23 cellular contexts compared by ENCODE assay signal in the genomic region with DNA sequence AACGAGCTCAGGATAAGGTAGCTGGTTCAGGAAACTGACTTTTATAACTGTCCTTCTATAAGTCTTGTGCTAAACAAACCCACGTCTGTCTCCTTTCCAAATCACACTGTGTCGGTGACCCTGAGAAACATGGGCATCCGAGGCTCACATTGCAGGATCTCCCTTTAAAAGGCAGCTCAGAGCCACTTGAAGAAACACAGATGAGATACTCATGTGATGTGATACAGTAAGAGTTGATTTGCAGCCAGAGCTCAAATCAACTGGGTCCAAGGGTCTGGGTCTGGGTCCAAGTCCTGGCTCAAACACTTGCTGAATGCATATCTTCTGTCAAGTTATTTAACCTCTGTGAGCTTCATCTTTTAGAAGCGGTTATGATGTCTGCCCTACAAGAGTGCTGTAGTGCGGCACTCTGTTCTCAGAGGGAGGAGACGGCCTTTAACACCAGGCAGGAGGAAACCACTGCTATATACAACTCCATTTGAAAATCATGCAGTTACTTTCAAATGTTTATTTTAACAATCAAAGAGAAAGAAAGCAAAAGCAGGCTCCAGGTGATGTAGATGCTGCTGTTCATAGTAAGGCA. TPM values are rescaled to one million over a fixed set of nuclear protein-coding genes. Genes with fewer than 3 reads are reported as not detected.
A peak's percentile ranks its signal among the peaks of the same experiment; 100 is the strongest.
DNase-seq lines count a peak whose midpoint lies in the region; TF ChIP-seq lines count a peak whose summit lies in the region.
"Had no signal": no experiment of that assay in that cellular context is flagged by ENCODE, and none has a peak within 500 bp of the region (broad histone marks: within the 10 kb centered on the region; RNA-seq: fewer than 3 reads in every experiment).

No MANE protein-coding gene starts in this region.

- no peaks in the 10 kb centered on the region for H3K27me3 Mint-ChIP-seq in neural crest cell (ENCODE audit: low read depth)
- H3K27me3 Mint-ChIP-seq in activated naive CD8-positive, alpha-beta T cell treated with anti-CD3 and anti-CD28 coated beads for 36 hours = no peaks in the 10 kb centered on the region

- H3K4me3 ChIP-seq in choroid plexus epithelial cell (ENCODE audit: low read depth, low read length) = no peak overlapping the region
- H3K4me3 ChIP-seq: SK-N-MC had no signal

- no peaks in the 10 kb centered on the region for H3K36me3 Mint-ChIP-seq in neural crest cell (ENCODE audit: low read depth)
- H3K36me3 Mint-ChIP-seq in activated naive CD8-positive, alpha-beta T cell treated with anti-CD3 and anti-CD28 coated beads for 36 hours = no peaks in the 10 kb centered on the region
- H3K36me3 Mint-ChIP-seq: CD14-positive monocyte; CD8-positive, alpha-beta memory T cell had no signal

- TF ChIP-seq CTCF in choroid plexus epithelial cell (conservative IDR thresholded peaks at IDR 0.05; ENCODE audit: low read depth, low read length) = no peak
- no peak for TF ChIP-seq CTCF in neural crest cell (conservative IDR thresholded peaks at IDR 0.05)

- no peaks in the 10 kb centered on the region for H3K9me3 Mint-ChIP-seq in neural crest cell
- H3K9me3 Mint-ChIP-seq in activated naive CD8-positive, alpha-beta T cell treated with anti-CD3 and anti-CD28 coated beads for 36 hours = no peaks in the 10 kb centered on the region
- H3K9me3 Mint-ChIP-seq: CD14-positive monocyte; CD8-positive, alpha-beta memory T cell had no signal

- peaks cover 21% of the 10 kb centered on the region for H3K4me1 Mint-ChIP-seq in neural crest cell
- no peaks in the 10 kb centered on the region for H3K4me1 Mint-ChIP-seq in activated naive CD8-positive, alpha-beta T cell treated with anti-CD3 and anti-CD28 coated beads for 36 hours

- H3K27ac Mint-ChIP-seq in neural crest cell (ENCODE audit: unreplicated experiment) = peak overlapping the region; percentile 66
- no peak overlapping the region for H3K27ac Mint-ChIP-seq in activated naive CD8-positive, alpha-beta T cell treated with anti-CD3 and anti-CD28 coated beads for 36 hours
- H3K27ac Mint-ChIP-seq: CD14-positive monocyte had no signal

- no peak overlapping the region for H3K4me3 Mint-ChIP-seq in neural crest cell
- no peak overlapping the region for H3K4me3 Mint-ChIP-seq in activated naive CD8-positive, alpha-beta T cell treated with anti-CD3 and anti-CD28 coated beads for 36 hours
- H3K4me3 Mint-ChIP-seq: CD14-positive monocyte; CD8-positive, alpha-beta memory T cell had no signal

- DNase-seq in NCI-H187 (lab: John Stamatoyannopoulos, UW) = peak; percentile 66 to 81
- no peak for DNase-seq in NCI-H187 treated with DMSO at 0.1 percent for 48 hours (lab: John Stamatoyannopoulos, UW)
- peak; percentile 96 for DNase-seq in DMS79 treated with DMSO at 0.1 percent for 48 hours (lab: John Stamatoyannopoulos, UW)
- peak; percentile 30 for DNase-seq in choroid plexus epithelial cell (ENCODE audit: low read depth)
- no peak for DNase-seq in neural crest cell (ENCODE audit: low read depth, low spot score)
- no peak for DNase-seq in activated naive CD8-positive, alpha-beta T cell treated with anti-CD3 and anti-CD28 coated beads for 36 hours
- DNase-seq in germinal center (ENCODE audit: low spot score) = no peak
- DNase-seq in NCI-H2107 treated with DMSO at 0.1 percent for 48 hours (lab: John Stamatoyannopoulos, UW; ENCODE audit: unreplicated experiment) = no peak
- DNase-seq: 8988T; ACHN; BE2C; Calu3; CD8-positive, alpha-beta memory T cell; NCI-H1048; NCI-H1436 treated with DMSO at 0.1 percent for 48 hours; NCI-H2081; NCI-H2171; NCI-H526; SIG-M5 had no signal

RNA-seq across cellular contexts. Expression of gene KRT38, which starts 6.4 kb away (rescaled TPM):
- total RNA-seq in neural crest cell = not detected in 2 replicates
- not detected for total RNA-seq in activated naive CD8-positive, alpha-beta T cell treated with anti-CD3 and anti-CD28 coated beads for 36 hours
- total RNA-seq: Calu3; CD8-positive, alpha-beta memory T cell; H4; OCI-LY7 had no signal

RNA-seq across cellular contexts. Expression of gene KRT37, which starts 10.0 kb away (rescaled TPM):
- not detected in 2 replicates for total RNA-seq in neural crest cell
- total RNA-seq in activated naive CD8-positive, alpha-beta T cell treated with anti-CD3 and anti-CD28 coated beads for 36 hours = not detected
- total RNA-seq: Calu3; CD8-positive, alpha-beta memory T cell; H4; OCI-LY7 had no signal

RNA-seq across cellular contexts. Expression of gene KRT32, which starts 32.8 kb away (rescaled TPM):
- total RNA-seq in neural crest cell = not detected in 2 replicates
- not detected for total RNA-seq in activated naive CD8-positive, alpha-beta T cell treated with anti-CD3 and anti-CD28 coated beads for 36 hours
- total RNA-seq: Calu3; CD8-positive, alpha-beta memory T cell; H4; OCI-LY7 had no signal

RNA-seq across cellular contexts. Expression of gene KRT31, which starts 37.0 kb away (rescaled TPM):
- total RNA-seq in neural crest cell = not detected in 2 replicates
- total RNA-seq in activated naive CD8-positive, alpha-beta T cell treated with anti-CD3 and anti-CD28 coated beads for 36 hours = not detected
- total RNA-seq: Calu3; CD8-positive, alpha-beta memory T cell; H4; OCI-LY7 had no signal

RNA-seq across cellular contexts. Expression of gene KRT35, which starts 46.5 kb away (rescaled TPM):
- not detected in 2 replicates for total RNA-seq in neural crest cell
- not detected for total RNA-seq in activated naive CD8-positive, alpha-beta T cell treated with anti-CD3 and anti-CD28 coated beads for 36 hours
- total RNA-seq: Calu3; CD8-positive, alpha-beta memory T cell; H4; OCI-LY7 had no signal

Comparison
In these comparisons a context has a peak if more than half of its experiments do, and no peak if none do; other contexts are left out.
1. DNase-seq: peak in NCI-H187 (2 of 2), DMS79 treated with DMSO at 0.1 percent for 48 hours (single experiment) and choroid plexus epithelial cell (single experiment); none in NCI-H187 treated with DMSO at 0.1 percent for 48 hours (single experiment), neural crest cell (single experiment), activated naive CD8-positive, alpha-beta T cell treated with anti-CD3 and anti-CD28 coated beads for 36 hours (single experiment), germinal center (single experiment) and NCI-H2107 treated with DMSO at 0.1 percent for 48 hours (single experiment).